Comparison of ENCODE assay signal across 1 cellular context in the genomic region with DNA sequence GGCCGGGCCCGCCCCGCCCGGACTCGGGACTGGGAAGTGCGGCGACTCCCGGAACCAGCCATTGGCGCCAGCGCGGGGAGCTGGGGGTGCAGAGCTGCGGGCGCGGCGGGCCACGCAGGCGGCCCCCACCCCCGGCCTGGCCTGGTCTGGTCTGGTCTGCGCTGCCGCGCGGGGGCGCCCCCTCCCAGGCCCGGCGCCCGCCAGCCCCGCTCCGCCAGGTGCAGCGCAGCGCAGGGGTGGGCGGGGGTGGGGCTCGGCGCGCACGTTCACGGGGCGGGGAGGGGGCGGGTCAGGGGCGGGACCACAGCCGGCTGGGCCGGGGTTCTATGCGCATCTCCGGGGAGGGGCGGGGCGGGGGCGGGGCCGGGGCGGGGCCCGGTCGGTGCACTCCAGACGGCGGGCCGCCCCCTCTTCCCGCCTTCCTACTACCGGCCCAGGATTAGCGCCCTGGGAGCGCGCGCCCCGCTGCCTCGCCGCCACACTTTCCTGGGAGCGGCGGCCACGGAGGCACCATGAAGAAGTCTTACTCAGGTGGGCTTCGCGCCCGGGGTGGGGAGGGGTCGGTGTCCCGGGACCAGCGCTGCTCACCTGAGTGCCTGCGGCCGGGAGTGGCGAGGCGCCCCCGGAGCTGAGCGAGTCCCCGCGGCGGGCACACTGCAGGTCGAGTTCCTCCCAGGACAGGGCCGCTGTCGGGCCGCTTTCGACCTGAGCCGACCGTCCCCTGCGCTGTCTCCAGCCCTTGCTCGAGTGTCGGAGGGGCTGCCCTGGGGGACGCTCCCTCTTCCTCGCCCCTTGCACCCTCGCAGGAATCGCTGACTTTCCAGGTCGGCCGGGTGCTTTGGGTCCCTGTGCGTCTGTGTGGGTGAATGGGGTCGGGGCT.
A peak's percentile ranks its signal among the peaks of the same experiment; 100 is the strongest.
TF ChIP-seq lines count a peak whose summit lies in the region.

No MANE protein-coding gene starts in this region.

TF ChIP-seq in HepG2, 621 proteins besides CTCF, POLR2A, EP300 and RAD21 (continued from another document and continues in another):
- TF ChIP-seq, protein P1, sequence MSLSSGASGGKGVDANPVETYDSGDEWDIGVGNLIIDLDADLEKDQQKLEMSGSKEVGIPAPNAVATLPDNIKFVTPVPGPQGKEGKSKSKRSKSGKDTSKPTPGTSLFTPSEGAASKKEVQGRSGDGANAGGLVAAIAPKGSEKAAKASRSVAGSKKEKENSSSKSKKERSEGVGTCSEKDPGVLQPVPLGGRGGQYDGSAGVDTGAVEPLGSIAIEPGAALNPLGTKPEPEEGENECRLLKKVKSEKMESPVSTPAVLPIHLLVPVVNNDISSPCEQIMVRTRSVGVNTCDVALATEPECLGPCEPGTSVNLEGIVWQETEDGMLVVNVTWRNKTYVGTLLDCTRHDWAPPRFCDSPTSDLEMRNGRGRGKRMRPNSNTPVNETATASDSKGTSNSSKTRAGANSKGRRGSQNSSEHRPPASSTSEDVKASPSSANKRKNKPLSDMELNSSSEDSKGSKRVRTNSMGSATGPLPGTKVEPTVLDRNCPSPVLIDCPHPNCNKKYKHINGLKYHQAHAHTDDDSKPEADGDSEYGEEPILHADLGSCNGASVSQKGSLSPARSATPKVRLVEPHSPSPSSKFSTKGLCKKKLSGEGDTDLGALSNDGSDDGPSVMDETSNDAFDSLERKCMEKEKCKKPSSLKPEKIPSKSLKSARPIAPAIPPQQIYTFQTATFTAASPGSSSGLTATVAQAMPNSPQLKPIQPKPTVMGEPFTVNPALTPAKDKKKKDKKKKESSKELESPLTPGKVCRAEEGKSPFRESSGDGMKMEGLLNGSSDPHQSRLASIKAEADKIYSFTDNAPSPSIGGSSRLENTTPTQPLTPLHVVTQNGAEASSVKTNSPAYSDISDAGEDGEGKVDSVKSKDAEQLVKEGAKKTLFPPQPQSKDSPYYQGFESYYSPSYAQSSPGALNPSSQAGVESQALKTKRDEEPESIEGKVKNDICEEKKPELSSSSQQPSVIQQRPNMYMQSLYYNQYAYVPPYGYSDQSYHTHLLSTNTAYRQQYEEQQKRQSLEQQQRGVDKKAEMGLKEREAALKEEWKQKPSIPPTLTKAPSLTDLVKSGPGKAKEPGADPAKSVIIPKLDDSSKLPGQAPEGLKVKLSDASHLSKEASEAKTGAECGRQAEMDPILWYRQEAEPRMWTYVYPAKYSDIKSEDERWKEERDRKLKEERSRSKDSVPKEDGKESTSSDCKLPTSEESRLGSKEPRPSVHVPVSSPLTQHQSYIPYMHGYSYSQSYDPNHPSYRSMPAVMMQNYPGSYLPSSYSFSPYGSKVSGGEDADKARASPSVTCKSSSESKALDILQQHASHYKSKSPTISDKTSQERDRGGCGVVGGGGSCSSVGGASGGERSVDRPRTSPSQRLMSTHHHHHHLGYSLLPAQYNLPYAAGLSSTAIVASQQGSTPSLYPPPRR (CRISPR knock-in tag; IDR thresholded peaks at IDR 0.05; ENCODE audit: borderline replicate concordance): peak; percentile 14; the same call in 1 of the 2 replicates
- TF ChIP-seq PAX8 (CRISPR knock-in tag; IDR thresholded peaks at IDR 0.05; ENCODE audit: borderline replicate concordance) (no peak; the same call in 1 of the 2 replicates), ZFP36L1 (CRISPR knock-in tag; IDR thresholded peaks at IDR 0.05) (no peak), HES4 (CRISPR knock-in tag; IDR thresholded peaks at IDR 0.05; ENCODE audit: borderline replicate concordance) (peak; percentile 66; the same call in 1 of the 2 replicates), PAWR (CRISPR knock-in tag; IDR thresholded peaks at IDR 0.05; ENCODE audit: borderline replicate concordance) (no peak), MBD4 (IDR thresholded peaks at IDR 0.05; ENCODE audit: borderline replicate concordance, low read length) (no peak), ZNF713 (CRISPR knock-in tag; IDR thresholded peaks at IDR 0.05) (no peak; the same call in 1 of the 2 replicates), TP53 (CRISPR knock-in tag; conservative IDR thresholded peaks at IDR 0.05) (no peak), ZNF720 (CRISPR knock-in tag; IDR thresholded peaks at IDR 0.05) (no peak), PHF8 (CRISPR knock-in tag; IDR thresholded peaks at IDR 0.05) (peak; percentile 85), ERF (CRISPR knock-in tag; IDR thresholded peaks at IDR 0.05) (peak; percentile 82), CHCHD3 (CRISPR knock-in tag; IDR thresholded peaks at IDR 0.05) (0 out of 2 replicates have a peak, but pooled peaks have one; percentile 41), MAFG (CRISPR knock-in tag; IDR thresholded peaks at IDR 0.05) (no peak), MEIS2 (CRISPR knock-in tag; IDR thresholded peaks at IDR 0.05) (peak; percentile 46; the same call in 1 of the 2 replicates), RARG (CRISPR knock-in tag; IDR thresholded peaks at IDR 0.05; ENCODE audit: low read depth) (no peak), RBM39 (IDR thresholded peaks at IDR 0.05; ENCODE audit: low read depth, low read length, poor library complexity, severe bottlenecking) (peak; percentile 68), DR1 (CRISPR knock-in tag; IDR thresholded peaks at IDR 0.05) (peak; percentile 36; the same call in 1 of the 2 replicates), BRCA1 (CRISPR knock-in tag; IDR thresholded peaks at IDR 0.05) (no peak), ZNF367 (CRISPR knock-in tag; IDR thresholded peaks at IDR 0.05; ENCODE audit: borderline replicate concordance) (0 out of 2 replicates have a peak, but pooled peaks have one; percentile 24), KLF13 (CRISPR knock-in tag; IDR thresholded peaks at IDR 0.05) (no peak), ZNF34 (CRISPR knock-in tag; IDR thresholded peaks at IDR 0.05; ENCODE audit: borderline replicate concordance) (peak; percentile 43; the same call in 1 of the 2 replicates), ATRX (CRISPR knock-in tag; IDR thresholded peaks at IDR 0.05; ENCODE audit: borderline replicate concordance) (no peak), ZNF296 (CRISPR knock-in tag; conservative IDR thresholded peaks at IDR 0.05) (peak; percentile 12; the same call in 1 of the 2 replicates), ZFX (CRISPR knock-in tag; IDR thresholded peaks at IDR 0.05; ENCODE audit: low read depth) (peak; percentile 91), FOXC1 (CRISPR knock-in tag; IDR thresholded peaks at IDR 0.05; ENCODE audit: borderline replicate concordance) (peak; percentile 85), ZNF7 (CRISPR knock-in tag; IDR thresholded peaks at IDR 0.05) (peak; percentile 22; the same call in 1 of the 2 replicates), MYC (CRISPR knock-in tag; IDR thresholded peaks at IDR 0.05; ENCODE audit: borderline replicate concordance) (peak; percentile 67; the same call in 1 of the 2 replicates), ZNF260 (CRISPR knock-in tag; IDR thresholded peaks at IDR 0.05; ENCODE audit: borderline replicate concordance, low read depth) (no peak), PLRG1 (conservative IDR thresholded peaks at IDR 0.05) (no peak), SP2 (CRISPR knock-in tag; IDR thresholded peaks at IDR 0.05) (no peak), SETDB1 (CRISPR knock-in tag; IDR thresholded peaks at IDR 0.05; ENCODE audit: borderline replicate concordance) (no peak), ZBTB1 (CRISPR knock-in tag; IDR thresholded peaks at IDR 0.05; ENCODE audit: borderline replicate concordance) (no peak), ZFP82 (CRISPR knock-in tag; IDR thresholded peaks at IDR 0.05; ENCODE audit: borderline replicate concordance) (no peak), RFX3 (CRISPR knock-in tag; IDR thresholded peaks at IDR 0.05) (no peak), NFKB2 (CRISPR knock-in tag; IDR thresholded peaks at IDR 0.05; ENCODE audit: borderline replicate concordance) (peak; percentile 84; the same call in 1 of the 2 replicates), ZSCAN20 (CRISPR knock-in tag; IDR thresholded peaks at IDR 0.05; ENCODE audit: borderline replicate concordance) (peak; percentile 25; the same call in 1 of the 2 replicates), TARDBP (CRISPR knock-in tag; IDR thresholded peaks at IDR 0.05) (no peak), TBX2 (CRISPR knock-in tag; IDR thresholded peaks at IDR 0.05; ENCODE audit: borderline replicate concordance) (peak; percentile 88), SKI (IDR thresholded peaks at IDR 0.05; ENCODE audit: partially characterized antibody) (peak; percentile 79)
- TF ChIP-seq, protein P2, sequence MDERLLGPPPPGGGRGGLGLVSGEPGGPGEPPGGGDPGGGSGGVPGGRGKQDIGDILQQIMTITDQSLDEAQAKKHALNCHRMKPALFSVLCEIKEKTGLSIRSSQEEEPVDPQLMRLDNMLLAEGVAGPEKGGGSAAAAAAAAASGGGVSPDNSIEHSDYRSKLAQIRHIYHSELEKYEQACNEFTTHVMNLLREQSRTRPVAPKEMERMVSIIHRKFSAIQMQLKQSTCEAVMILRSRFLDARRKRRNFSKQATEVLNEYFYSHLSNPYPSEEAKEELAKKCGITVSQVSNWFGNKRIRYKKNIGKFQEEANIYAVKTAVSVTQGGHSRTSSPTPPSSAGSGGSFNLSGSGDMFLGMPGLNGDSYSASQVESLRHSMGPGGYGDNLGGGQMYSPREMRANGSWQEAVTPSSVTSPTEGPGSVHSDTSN (CRISPR knock-in tag; IDR thresholded peaks at IDR 0.05): no peak
- TF ChIP-seq, protein P3, sequence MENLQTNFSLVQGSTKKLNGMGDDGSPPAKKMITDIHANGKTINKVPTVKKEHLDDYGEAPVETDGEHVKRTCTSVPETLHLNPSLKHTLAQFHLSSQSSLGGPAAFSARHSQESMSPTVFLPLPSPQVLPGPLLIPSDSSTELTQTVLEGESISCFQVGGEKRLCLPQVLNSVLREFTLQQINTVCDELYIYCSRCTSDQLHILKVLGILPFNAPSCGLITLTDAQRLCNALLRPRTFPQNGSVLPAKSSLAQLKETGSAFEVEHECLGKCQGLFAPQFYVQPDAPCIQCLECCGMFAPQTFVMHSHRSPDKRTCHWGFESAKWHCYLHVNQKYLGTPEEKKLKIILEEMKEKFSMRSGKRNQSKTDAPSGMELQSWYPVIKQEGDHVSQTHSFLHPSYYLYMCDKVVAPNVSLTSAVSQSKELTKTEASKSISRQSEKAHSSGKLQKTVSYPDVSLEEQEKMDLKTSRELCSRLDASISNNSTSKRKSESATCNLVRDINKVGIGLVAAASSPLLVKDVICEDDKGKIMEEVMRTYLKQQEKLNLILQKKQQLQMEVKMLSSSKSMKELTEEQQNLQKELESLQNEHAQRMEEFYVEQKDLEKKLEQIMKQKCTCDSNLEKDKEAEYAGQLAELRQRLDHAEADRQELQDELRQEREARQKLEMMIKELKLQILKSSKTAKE (CRISPR knock-in tag; IDR thresholded peaks at IDR 0.05; ENCODE audit: borderline replicate concordance): 0 out of 2 replicates have a peak, but pooled peaks have one; percentile 21
- TF ChIP-seq, protein P4, sequence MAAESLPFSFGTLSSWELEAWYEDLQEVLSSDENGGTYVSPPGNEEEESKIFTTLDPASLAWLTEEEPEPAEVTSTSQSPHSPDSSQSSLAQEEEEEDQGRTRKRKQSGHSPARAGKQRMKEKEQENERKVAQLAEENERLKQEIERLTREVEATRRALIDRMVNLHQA (CRISPR knock-in tag; IDR thresholded peaks at IDR 0.05): no peak
- TF ChIP-seq, protein P5, sequence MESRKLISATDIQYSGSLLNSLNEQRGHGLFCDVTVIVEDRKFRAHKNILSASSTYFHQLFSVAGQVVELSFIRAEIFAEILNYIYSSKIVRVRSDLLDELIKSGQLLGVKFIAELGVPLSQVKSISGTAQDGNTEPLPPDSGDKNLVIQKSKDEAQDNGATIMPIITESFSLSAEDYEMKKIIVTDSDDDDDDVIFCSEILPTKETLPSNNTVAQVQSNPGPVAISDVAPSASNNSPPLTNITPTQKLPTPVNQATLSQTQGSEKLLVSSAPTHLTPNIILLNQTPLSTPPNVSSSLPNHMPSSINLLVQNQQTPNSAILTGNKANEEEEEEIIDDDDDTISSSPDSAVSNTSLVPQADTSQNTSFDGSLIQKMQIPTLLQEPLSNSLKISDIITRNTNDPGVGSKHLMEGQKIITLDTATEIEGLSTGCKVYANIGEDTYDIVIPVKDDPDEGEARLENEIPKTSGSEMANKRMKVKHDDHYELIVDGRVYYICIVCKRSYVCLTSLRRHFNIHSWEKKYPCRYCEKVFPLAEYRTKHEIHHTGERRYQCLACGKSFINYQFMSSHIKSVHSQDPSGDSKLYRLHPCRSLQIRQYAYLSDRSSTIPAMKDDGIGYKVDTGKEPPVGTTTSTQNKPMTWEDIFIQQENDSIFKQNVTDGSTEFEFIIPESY (CRISPR knock-in tag; IDR thresholded peaks at IDR 0.05): no peak
- TF ChIP-seq, protein P6, sequence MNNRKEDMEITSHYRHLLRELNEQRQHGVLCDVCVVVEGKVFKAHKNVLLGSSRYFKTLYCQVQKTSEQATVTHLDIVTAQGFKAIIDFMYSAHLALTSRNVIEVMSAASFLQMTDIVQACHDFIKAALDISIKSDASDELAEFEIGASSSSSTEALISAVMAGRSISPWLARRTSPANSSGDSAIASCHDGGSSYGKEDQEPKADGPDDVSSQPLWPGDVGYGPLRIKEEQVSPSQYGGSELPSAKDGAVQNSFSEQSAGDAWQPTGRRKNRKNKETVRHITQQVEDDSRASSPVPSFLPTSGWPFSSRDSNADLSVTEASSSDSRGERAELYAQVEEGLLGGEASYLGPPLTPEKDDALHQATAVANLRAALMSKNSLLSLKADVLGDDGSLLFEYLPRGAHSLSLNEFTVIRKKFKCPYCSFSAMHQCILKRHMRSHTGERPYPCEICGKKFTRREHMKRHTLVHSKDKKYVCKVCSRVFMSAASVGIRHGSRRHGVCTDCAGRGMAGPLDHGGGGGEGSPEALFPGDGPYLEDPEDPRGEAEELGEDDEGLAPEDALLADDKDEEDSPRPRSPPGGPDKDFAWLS (CRISPR knock-in tag; IDR thresholded peaks at IDR 0.05; ENCODE audit: borderline replicate concordance): no peak
- TF ChIP-seq, protein P7, sequence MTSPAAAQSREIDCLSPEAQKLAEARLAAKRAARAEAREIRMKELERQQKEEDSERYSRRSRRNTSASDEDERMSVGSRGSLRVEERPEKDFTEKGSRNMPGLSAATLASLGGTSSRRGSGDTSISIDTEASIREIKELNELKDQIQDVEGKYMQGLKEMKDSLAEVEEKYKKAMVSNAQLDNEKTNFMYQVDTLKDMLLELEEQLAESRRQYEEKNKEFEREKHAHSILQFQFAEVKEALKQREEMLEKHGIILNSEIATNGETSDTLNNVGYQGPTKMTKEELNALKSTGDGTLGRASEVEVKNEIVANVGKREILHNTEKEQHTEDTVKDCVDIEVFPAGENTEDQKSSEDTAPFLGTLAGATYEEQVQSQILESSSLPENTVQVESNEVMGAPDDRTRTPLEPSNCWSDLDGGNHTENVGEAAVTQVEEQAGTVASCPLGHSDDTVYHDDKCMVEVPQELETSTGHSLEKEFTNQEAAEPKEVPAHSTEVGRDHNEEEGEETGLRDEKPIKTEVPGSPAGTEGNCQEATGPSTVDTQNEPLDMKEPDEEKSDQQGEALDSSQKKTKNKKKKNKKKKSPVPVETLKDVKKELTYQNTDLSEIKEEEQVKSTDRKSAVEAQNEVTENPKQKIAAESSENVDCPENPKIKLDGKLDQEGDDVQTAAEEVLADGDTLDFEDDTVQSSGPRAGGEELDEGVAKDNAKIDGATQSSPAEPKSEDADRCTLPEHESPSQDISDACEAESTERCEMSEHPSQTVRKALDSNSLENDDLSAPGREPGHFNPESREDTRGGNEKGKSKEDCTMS (CRISPR knock-in tag; conservative IDR thresholded peaks at IDR 0.05): 0 out of 2 replicates have a peak, but pooled peaks have one; percentile 72
